ENCODE assay signal across 1 cellular context in the genomic region with DNA sequence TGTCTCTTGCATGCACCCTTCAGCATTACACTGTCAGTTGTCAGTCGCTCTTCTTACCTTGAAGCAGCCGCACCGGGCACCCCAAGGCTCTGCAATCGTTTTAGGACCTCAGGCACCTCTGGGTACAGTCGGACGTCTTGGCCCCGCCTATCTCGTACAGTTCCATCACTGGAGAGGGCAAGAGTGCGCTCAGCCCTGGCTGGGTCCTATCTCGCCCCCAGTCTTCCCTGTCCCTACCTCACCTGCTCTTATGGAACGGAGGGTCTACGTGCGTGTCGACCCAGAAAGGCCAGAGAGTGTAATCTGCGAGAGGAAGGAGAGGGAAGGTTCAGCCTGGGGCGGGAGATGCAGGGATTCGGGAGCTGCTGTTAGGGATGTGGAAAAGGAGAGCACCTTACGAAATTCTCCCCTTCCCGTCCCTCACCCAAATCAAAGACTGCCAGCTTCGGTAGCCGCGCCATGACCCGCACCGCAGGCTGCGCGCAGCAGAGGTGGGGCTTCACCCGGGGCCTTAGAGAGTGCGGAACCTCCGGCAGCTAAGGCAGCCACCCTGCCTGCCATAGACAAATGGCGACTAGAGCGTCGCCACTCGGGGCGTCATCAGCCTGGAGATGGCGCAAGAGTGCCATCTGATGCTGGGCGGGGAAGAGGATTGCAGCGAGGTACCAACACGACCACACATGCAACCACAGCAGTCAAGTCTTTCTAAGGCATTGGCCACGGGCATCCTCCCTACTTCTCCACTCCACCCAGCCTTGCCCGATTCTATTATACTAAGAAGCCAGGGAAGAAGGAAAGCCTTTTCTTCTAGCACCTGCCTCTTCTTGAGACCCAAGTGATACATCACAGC.
TF ChIP-seq lines count a peak whose summit lies in the region.

Gene MDP1, minus strand, starts transcription at position 572 of the 850 bp plus-strand sequence. Its CDS starts 111 bp downstream, at position 461.

TF ChIP-seq in K562, 482 proteins besides CTCF, POLR2A, EP300 and RAD21 (continued from another document and continues in another):
- TF ChIP-seq XRCC4 (IDR thresholded peaks at IDR 0.05; ENCODE audit: extremely low read depth, insufficient read depth, insufficient read length) (no peak), MXD1 (CRISPR knock-in tag; IDR thresholded peaks at IDR 0.05; ENCODE audit: borderline replicate concordance, poor library complexity, severe bottlenecking) (no peak), ATF1 (CRISPR knock-in tag; IDR thresholded peaks at IDR 0.05) (peak; percentile 60), ATF1 (tag; IDR thresholded peaks at IDR 0.05) (peak; percentile 95), TAF15 (IDR thresholded peaks at IDR 0.05; ENCODE audit: low read depth, low read length) (no peak), FOXK1 (CRISPR knock-in tag; IDR thresholded peaks at IDR 0.05; ENCODE audit: borderline replicate concordance) (no peak), DACH1 (IDR thresholded peaks at IDR 0.05; ENCODE audit: partially characterized antibody) (no peak), GABPB1 (CRISPR knock-in tag; IDR thresholded peaks at IDR 0.05) (peak; percentile 60; the same call in 1 of the 2 replicates), SLC30A9 (CRISPR knock-in tag; IDR thresholded peaks at IDR 0.05) (no peak), TBP (optimal IDR thresholded peaks at IDR 0.05; ENCODE audit: low read depth, low read length) (peak; percentile 59), PHF21A (IDR thresholded peaks at IDR 0.05; ENCODE audit: borderline replicate concordance, low read depth) (no peak), RCOR1 (IDR thresholded peaks at IDR 0.05; ENCODE audit: borderline replicate concordance in 1 of 2, low read depth in 2 of 2, low read length in 2 of 2) (peak in 1 of 2 experiments; percentile 73; a peak in 2 of 4 replicates), PML (IDR thresholded peaks at IDR 0.05; ENCODE audit: low read length) (peak; percentile 71), ZNF384 (IDR thresholded peaks at IDR 0.05; ENCODE audit: low read depth, low read length) (no peak), BRCA1 (IDR thresholded peaks at IDR 0.05) (no peak), BRCA1 (CRISPR knock-in tag; IDR thresholded peaks at IDR 0.05) (no peak), TARDBP (IDR thresholded peaks at IDR 0.05) (no peak), ZNF445 (CRISPR knock-in tag; IDR thresholded peaks at IDR 0.05; ENCODE audit: low read depth) (no peak), ZC3H4 (CRISPR knock-in tag; IDR thresholded peaks at IDR 0.05; ENCODE audit: borderline replicate concordance) (no peak), ESRRB (CRISPR knock-in tag; IDR thresholded peaks at IDR 0.05; ENCODE audit: borderline replicate concordance) (no peak), CAMTA2 (CRISPR knock-in tag; conservative IDR thresholded peaks at IDR 0.05) (0 out of 2 replicates have a peak, but pooled peaks have one; percentile 12), ZNF398 (CRISPR knock-in tag; IDR thresholded peaks at IDR 0.05) (no peak), TRIM28 (IDR thresholded peaks at IDR 0.05) (peak; percentile 45; the same call in 1 of the 2 replicates), ARID2 (IDR thresholded peaks at IDR 0.05) (no peak), SUPT5H (IDR thresholded peaks at IDR 0.05) (peak; percentile 81), HDAC3 (IDR thresholded peaks at IDR 0.05; ENCODE audit: borderline replicate concordance, partially characterized antibody) (no peak), ZNF175 (CRISPR knock-in tag; IDR thresholded peaks at IDR 0.05; ENCODE audit: low read depth) (no peak), SRF (CRISPR knock-in tag; IDR thresholded peaks at IDR 0.05) (0 out of 4 replicates have a peak, but pooled peaks of 1 of the 2 experiments have one; percentile 36), CBX1 (IDR thresholded peaks at IDR 0.05; ENCODE audit: low read depth) (0 out of 2 replicates have a peak, but pooled peaks have one; percentile 41), ZZZ3 (IDR thresholded peaks at IDR 0.05) (no peak), POLR2G (IDR thresholded peaks at IDR 0.05; ENCODE audit: low read depth, low read length) (peak; percentile 92), CCAR2 (IDR thresholded peaks at IDR 0.05; ENCODE audit: low read depth, low read length) (no peak), TCF7L2 (IDR thresholded peaks at IDR 0.05; ENCODE audit: low read depth, low read length) (no peak), ETS1 (conservative IDR thresholded peaks at IDR 0.05; ENCODE audit: control insufficient read depth, low read depth, low read length) (no peak), SOX6 (IDR thresholded peaks at IDR 0.05) (no peak), ZNF133 (CRISPR knock-in tag; IDR thresholded peaks at IDR 0.05) (no peak), CTCFL (IDR thresholded peaks at IDR 0.05; ENCODE audit: borderline replicate concordance, insufficient read depth, low read depth, low read length, poor library complexity, severe bottlenecking) (peak; percentile 77), PHTF2 (CRISPR knock-in tag; IDR thresholded peaks at IDR 0.05) (no peak), ZNF512 (tag; IDR thresholded peaks at IDR 0.05) (no peak), ELK3 (CRISPR knock-in tag; IDR thresholded peaks at IDR 0.05) (no peak), TCFL5 (CRISPR knock-in tag; conservative IDR thresholded peaks at IDR 0.05) (no peak), E2F5 (CRISPR knock-in tag; IDR thresholded peaks at IDR 0.05) (no peak)
- TF ChIP-seq, protein P1, sequence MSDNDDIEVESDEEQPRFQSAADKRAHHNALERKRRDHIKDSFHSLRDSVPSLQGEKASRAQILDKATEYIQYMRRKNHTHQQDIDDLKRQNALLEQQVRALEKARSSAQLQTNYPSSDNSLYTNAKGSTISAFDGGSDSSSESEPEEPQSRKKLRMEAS (CRISPR knock-in tag; IDR thresholded peaks at IDR 0.05), result no peak
- TF ChIP-seq, protein P2, sequence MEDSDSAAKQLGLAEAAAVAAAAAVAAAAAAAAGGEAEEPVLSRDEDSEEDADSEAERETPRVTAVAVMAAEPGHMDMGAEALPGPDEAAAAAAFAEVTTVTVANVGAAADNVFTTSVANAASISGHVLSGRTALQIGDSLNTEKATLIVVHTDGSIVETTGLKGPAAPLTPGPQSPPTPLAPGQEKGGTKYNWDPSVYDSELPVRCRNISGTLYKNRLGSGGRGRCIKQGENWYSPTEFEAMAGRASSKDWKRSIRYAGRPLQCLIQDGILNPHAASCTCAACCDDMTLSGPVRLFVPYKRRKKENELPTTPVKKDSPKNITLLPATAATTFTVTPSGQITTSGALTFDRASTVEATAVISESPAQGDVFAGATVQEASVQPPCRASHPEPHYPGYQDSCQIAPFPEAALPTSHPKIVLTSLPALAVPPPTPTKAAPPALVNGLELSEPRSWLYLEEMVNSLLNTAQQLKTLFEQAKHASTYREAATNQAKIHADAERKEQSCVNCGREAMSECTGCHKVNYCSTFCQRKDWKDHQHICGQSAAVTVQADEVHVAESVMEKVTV (CRISPR knock-in tag; IDR thresholded peaks at IDR 0.05), result no peak
- TF ChIP-seq, protein P3, sequence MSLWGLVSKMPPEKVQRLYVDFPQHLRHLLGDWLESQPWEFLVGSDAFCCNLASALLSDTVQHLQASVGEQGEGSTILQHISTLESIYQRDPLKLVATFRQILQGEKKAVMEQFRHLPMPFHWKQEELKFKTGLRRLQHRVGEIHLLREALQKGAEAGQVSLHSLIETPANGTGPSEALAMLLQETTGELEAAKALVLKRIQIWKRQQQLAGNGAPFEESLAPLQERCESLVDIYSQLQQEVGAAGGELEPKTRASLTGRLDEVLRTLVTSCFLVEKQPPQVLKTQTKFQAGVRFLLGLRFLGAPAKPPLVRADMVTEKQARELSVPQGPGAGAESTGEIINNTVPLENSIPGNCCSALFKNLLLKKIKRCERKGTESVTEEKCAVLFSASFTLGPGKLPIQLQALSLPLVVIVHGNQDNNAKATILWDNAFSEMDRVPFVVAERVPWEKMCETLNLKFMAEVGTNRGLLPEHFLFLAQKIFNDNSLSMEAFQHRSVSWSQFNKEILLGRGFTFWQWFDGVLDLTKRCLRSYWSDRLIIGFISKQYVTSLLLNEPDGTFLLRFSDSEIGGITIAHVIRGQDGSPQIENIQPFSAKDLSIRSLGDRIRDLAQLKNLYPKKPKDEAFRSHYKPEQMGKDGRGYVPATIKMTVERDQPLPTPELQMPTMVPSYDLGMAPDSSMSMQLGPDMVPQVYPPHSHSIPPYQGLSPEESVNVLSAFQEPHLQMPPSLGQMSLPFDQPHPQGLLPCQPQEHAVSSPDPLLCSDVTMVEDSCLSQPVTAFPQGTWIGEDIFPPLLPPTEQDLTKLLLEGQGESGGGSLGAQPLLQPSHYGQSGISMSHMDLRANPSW (CRISPR knock-in tag; IDR thresholded peaks at IDR 0.05), result no peak
- TF ChIP-seq, protein P4, sequence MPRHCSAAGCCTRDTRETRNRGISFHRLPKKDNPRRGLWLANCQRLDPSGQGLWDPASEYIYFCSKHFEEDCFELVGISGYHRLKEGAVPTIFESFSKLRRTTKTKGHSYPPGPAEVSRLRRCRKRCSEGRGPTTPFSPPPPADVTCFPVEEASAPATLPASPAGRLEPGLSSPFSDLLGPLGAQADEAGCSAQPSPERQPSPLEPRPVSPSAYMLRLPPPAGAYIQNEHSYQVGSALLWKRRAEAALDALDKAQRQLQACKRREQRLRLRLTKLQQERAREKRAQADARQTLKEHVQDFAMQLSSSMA (CRISPR knock-in tag; IDR thresholded peaks at IDR 0.05), result no peak
- TF ChIP-seq, protein P5, sequence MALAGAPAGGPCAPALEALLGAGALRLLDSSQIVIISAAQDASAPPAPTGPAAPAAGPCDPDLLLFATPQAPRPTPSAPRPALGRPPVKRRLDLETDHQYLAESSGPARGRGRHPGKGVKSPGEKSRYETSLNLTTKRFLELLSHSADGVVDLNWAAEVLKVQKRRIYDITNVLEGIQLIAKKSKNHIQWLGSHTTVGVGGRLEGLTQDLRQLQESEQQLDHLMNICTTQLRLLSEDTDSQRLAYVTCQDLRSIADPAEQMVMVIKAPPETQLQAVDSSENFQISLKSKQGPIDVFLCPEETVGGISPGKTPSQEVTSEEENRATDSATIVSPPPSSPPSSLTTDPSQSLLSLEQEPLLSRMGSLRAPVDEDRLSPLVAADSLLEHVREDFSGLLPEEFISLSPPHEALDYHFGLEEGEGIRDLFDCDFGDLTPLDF (CRISPR knock-in tag; IDR thresholded peaks at IDR 0.05), result no peak
